9 cellular contexts compared by ENCODE assay signal in genomic region chr1:37561794-37562132, GRCh38. TPM values are rescaled to one million over a fixed set of nuclear protein-coding genes. Genes with fewer than 3 reads are reported as not detected.
DNase-seq lines count a peak whose midpoint lies in the region; ATAC-seq lines count a peak whose summit lies in the region.
"Had no signal": no experiment of that assay in that cellular context is flagged by ENCODE, and none has a peak within 500 bp of the region (broad histone marks: within the 10 kb centered on the region; RNA-seq: fewer than 3 reads in every experiment).

No MANE protein-coding gene starts in this region.

- POLR2A ChIA-PET in activated CD8-positive, alpha-beta T cell treated with anti-CD3 and anti-CD28 coated beads, Interleukin-2, amount 10 ng/mL, durations not matched to agents 7 days and 5 days (lab: Charles Lee): no interaction called here

- peaks cover 20% of the 10 kb centered on the region for H3K36me3 Mint-ChIP-seq in activated CD8-positive, alpha-beta T cell treated with anti-CD3 and anti-CD28 coated beads, Interleukin-2, amount 10 ng/mL, durations not matched to agents 7 days and 5 days (ENCODE audit: low read depth)

- H3K4me1 Mint-ChIP-seq in activated CD8-positive, alpha-beta T cell treated with anti-CD3 and anti-CD28 coated beads, Interleukin-2, amount 10 ng/mL, durations not matched to agents 7 days and 5 days (ENCODE audit: low read depth): peaks cover 4% of the 10 kb centered on the region
- peaks cover 3% of the 10 kb centered on the region for H3K4me1 Mint-ChIP-seq in stimulated activated naive CD8-positive, alpha-beta T cell treated with anti-CD3 and anti-CD28 coated beads, Interleukin-15, amount 100 ng/mL, for 72 hours

- peaks cover 2% of the 10 kb centered on the region for H3K27me3 Mint-ChIP-seq in activated CD8-positive, alpha-beta T cell treated with anti-CD3 and anti-CD28 coated beads, Interleukin-2, amount 10 ng/mL, durations not matched to agents 7 days and 5 days (ENCODE audit: low read depth)
- H3K27me3 Mint-ChIP-seq in stimulated activated naive CD8-positive, alpha-beta T cell treated with anti-CD3 and anti-CD28 coated beads, Interleukin-15, amount 100 ng/mL, for 72 hours: no peaks in the 10 kb centered on the region

- no peak overlapping the region for H3K4me3 Mint-ChIP-seq in activated CD8-positive, alpha-beta T cell treated with anti-CD3 and anti-CD28 coated beads, Interleukin-2, amount 10 ng/mL, durations not matched to agents 7 days and 5 days
- H3K4me3 Mint-ChIP-seq in stimulated activated naive CD8-positive, alpha-beta T cell treated with anti-CD3 and anti-CD28 coated beads, Interleukin-15, amount 100 ng/mL, for 72 hours: no peak overlapping the region

- peak; percentile 33 for ATAC-seq in activated CD8-positive, alpha-beta T cell treated with anti-CD3 and anti-CD28 coated beads, Interleukin-2, amount 10 ng/mL, durations not matched to agents 7 days and 5 days
- ATAC-seq in stimulated activated naive CD8-positive, alpha-beta T cell treated with anti-CD3 and anti-CD28 coated beads, Interleukin-15, amount 100 ng/mL, for 72 hours: peak; percentile 79
- ATAC-seq in GM18511 (IDR thresholded peaks at IDR 0.05; ENCODE audit: unreplicated experiment): no peak
- ATAC-seq in HG02678 (IDR thresholded peaks at IDR 0.05; ENCODE audit: unreplicated experiment): no peak

- CTCF ChIA-PET in activated CD8-positive, alpha-beta T cell treated with anti-CD3 and anti-CD28 coated beads, Interleukin-2, amount 10 ng/mL, durations not matched to agents 7 days and 5 days (lab: Charles Lee): interaction anchor here (0.6 to 1.4 kb wide), 5 partner anchors 10 to 139 kb away, joined by 3 to 5 read pairs (median 5); partner anchors contain the start of gene CDCA8

- no peaks in the 10 kb centered on the region for H3K9me3 Mint-ChIP-seq in activated CD8-positive, alpha-beta T cell treated with anti-CD3 and anti-CD28 coated beads, Interleukin-2, amount 10 ng/mL, durations not matched to agents 7 days and 5 days (ENCODE audit: insufficient read depth)
- H3K9me3 Mint-ChIP-seq in stimulated activated naive CD8-positive, alpha-beta T cell treated with anti-CD3 and anti-CD28 coated beads, Interleukin-15, amount 100 ng/mL, for 72 hours: no peaks in the 10 kb centered on the region

- peak; percentile 67 for DNase-seq in ELR (ENCODE audit: low read depth)
- DNase-seq in Kasumi-1 (lab: John Stamatoyannopoulos, UW): peak; percentile 34 to 48
- peak; percentile 49 for DNase-seq in activated CD8-positive, alpha-beta T cell treated with anti-CD3 and anti-CD28 coated beads, Interleukin-2, amount 10 ng/mL, durations not matched to agents 7 days and 5 days
- peak; percentile 16 for DNase-seq in glomerular visceral epithelial cell (ENCODE audit: extremely low spot score)
- peak; percentile 43 to 48 for DNase-seq in stimulated activated naive CD8-positive, alpha-beta T cell treated with anti-CD3 and anti-CD28 coated beads, Interleukin-15, amount 100 ng/mL, for 72 hours
- DNase-seq in NCI-H2171 treated with DMSO at 0.1 percent for 48 hours (lab: John Stamatoyannopoulos, UW): no peak

- no peak overlapping the region for H3K27ac Mint-ChIP-seq in activated CD8-positive, alpha-beta T cell treated with anti-CD3 and anti-CD28 coated beads, Interleukin-2, amount 10 ng/mL, durations not matched to agents 7 days and 5 days
- H3K27ac Mint-ChIP-seq in stimulated activated naive CD8-positive, alpha-beta T cell treated with anti-CD3 and anti-CD28 coated beads, Interleukin-15, amount 100 ng/mL, for 72 hours: peak overlapping the region in 1 of 2 donors; percentile 91

RNA-seq across cellular contexts. Expression of gene DNALI1, which starts 5.0 kb away (rescaled TPM):
- not detected for total RNA-seq in activated CD8-positive, alpha-beta T cell treated with anti-CD3 and anti-CD28 coated beads, Interleukin-2, amount 10 ng/mL, durations not matched to agents 7 days and 5 days
- total RNA-seq: T-helper 1 cell treated with Interleukin-12 subunit alpha and Interleukin-12 subunit beta and Interleukin-4 antibody, amounts not matched to agents 30 ng/mL and 1 ng/mL, for 36 hours had no signal

RNA-seq across cellular contexts. Expression of gene SNIP1, which starts 7.7 kb away (rescaled TPM):
- total RNA-seq in activated CD8-positive, alpha-beta T cell treated with anti-CD3 and anti-CD28 coated beads, Interleukin-2, amount 10 ng/mL, durations not matched to agents 7 days and 5 days: 10 to 100 TPM; 24.1 to 27.7 TPM

RNA-seq across cellular contexts. Expression of gene GNL2, which starts 34.0 kb away (rescaled TPM):
- 10 to 100 TPM; 50.8 to 54.4 TPM for total RNA-seq in activated CD8-positive, alpha-beta T cell treated with anti-CD3 and anti-CD28 coated beads, Interleukin-2, amount 10 ng/mL, durations not matched to agents 7 days and 5 days

RNA-seq across cellular contexts. Expression of gene MEAF6, which starts 47.2 kb away (rescaled TPM):
- 10 to 100 TPM; 70.8 to 73.0 TPM for total RNA-seq in activated CD8-positive, alpha-beta T cell treated with anti-CD3 and anti-CD28 coated beads, Interleukin-2, amount 10 ng/mL, durations not matched to agents 7 days and 5 days

Comparison
In these comparisons a context has a peak if more than half of its experiments do, and no peak if none do; other contexts are left out.
1. ATAC-seq: peak in activated CD8-positive, alpha-beta T cell treated with anti-CD3 and anti-CD28 coated beads, Interleukin-2, amount 10 ng/mL, durations not matched to agents 7 days and 5 days (single experiment) and stimulated activated naive CD8-positive, alpha-beta T cell treated with anti-CD3 and anti-CD28 coated beads, Interleukin-15, amount 100 ng/mL, for 72 hours (single experiment); none in GM18511 (single experiment) and HG02678 (single experiment).